In genomic region chr7:32905175-32905662, GRCh38 we compare ENCODE assay signal across 8 cellular contexts. TPM values are rescaled to one million over a fixed set of nuclear protein-coding genes. Genes with fewer than 3 reads are reported as not detected.
DNase-seq lines count a peak whose midpoint lies in the region; ATAC-seq and TF ChIP-seq lines count a peak whose summit lies in the region.

No MANE protein-coding gene starts in this region.

- H3K36me3 Mint-ChIP-seq in activated CD4-positive, alpha-beta T cell treated with anti-CD3 and anti-CD28 coated beads for 36 hours (ENCODE audit: low read depth), result no peaks in the 10 kb centered on the region

- TF ChIP-seq RAD21 in liver (IDR thresholded peaks at IDR 0.05), result peak in 1 of 2 donors; percentile 26

- H3K36me3 ChIP-seq in colonic mucosa (no peaks in the 10 kb centered on the region), liver (ENCODE audit: control insufficient read depth in 4 of 4, insufficient read depth in 3 of 4, low read depth in 1 of 4, low read length in 3 of 4) (no peaks in the 10 kb centered on the region)

- H3K9ac ChIP-seq in colonic mucosa (ENCODE audit: low read depth in 2 of 2, low read length in 2 of 2) (peak overlapping the region in 1 of 2 donors; percentile 40), liver (ENCODE audit: low read depth in 1 of 2, low read length in 2 of 2) (no peak overlapping the region)

- H3K4me3 Mint-ChIP-seq in activated CD4-positive, alpha-beta T cell treated with anti-CD3 and anti-CD28 coated beads for 36 hours, result peak overlapping the region; percentile 69

- no peaks in the 10 kb centered on the region for H3K27me3 Mint-ChIP-seq in activated CD4-positive, alpha-beta T cell treated with anti-CD3 and anti-CD28 coated beads for 36 hours

- POLR2A ChIA-PET in activated CD4-positive, alpha-beta T cell treated with anti-CD3 and anti-CD28 coated beads for 36 hours (lab: Charles Lee), result interaction anchor here (1.1 to 3.2 kb wide), 3 partner anchors 13 to 23 kb away, joined by 3 to 39 read pairs (median 3); partner anchors contain the start of gene KBTBD2

- peak overlapping the region; percentile 19 for H3K4me3 ChIP-seq in colonic mucosa
- H3K4me3 ChIP-seq in liver (ENCODE audit: low read depth in 1 of 3, low read length in 3 of 3), result peak overlapping the region in 2 of 3 donors; percentile 18 to 37

- TF ChIP-seq CTCF in colonic mucosa (IDR thresholded peaks at IDR 0.05) (no peak), liver (IDR thresholded peaks at IDR 0.05; ENCODE audit: low read depth, low read length, missing input control) (no peak)

- H3K27ac ChIP-seq in colonic mucosa (no peak overlapping the region), liver (ENCODE audit: low read depth in 1 of 2, low read length in 2 of 2) (no peak overlapping the region)

- H3K9me3 Mint-ChIP-seq in activated CD4-positive, alpha-beta T cell treated with anti-CD3 and anti-CD28 coated beads for 36 hours (ENCODE audit: low read depth), result no peaks in the 10 kb centered on the region

- H3K27me3 ChIP-seq in colonic mucosa (no peaks in the 10 kb centered on the region), liver (ENCODE audit: control insufficient read depth in 4 of 4, insufficient read depth in 4 of 4, low read length in 3 of 4) (no peaks in the 10 kb centered on the region)

- peaks cover 15% of the 10 kb centered on the region for H3K4me1 Mint-ChIP-seq in activated CD4-positive, alpha-beta T cell treated with anti-CD3 and anti-CD28 coated beads for 36 hours

- H3K9me3 ChIP-seq in colonic mucosa (no peaks in the 10 kb centered on the region), liver (ENCODE audit: control insufficient read depth in 4 of 4, low read length in 3 of 4) (no peaks in the 10 kb centered on the region)

- intact Hi-C loops in activated CD4-positive, alpha-beta T cell treated with anti-CD3 and anti-CD28 coated beads for 36 hours (cut with DNase I, micrococcal nuclease), result loop anchor here (1.0 to 2.0 kb wide), 4 partner anchors 13 to 224 kb away; partner anchors contain the start of gene BBS9 (in 1 of the 2)
- intact Hi-C loops in colonic mucosa (cut with DNase I), result no loop called here

- WGBS in liver, result 25% methylated on average over 12 of the region's 12 CpGs

- H3K4me1 ChIP-seq in colonic mucosa (no peaks in the 10 kb centered on the region), liver (ENCODE audit: control insufficient read depth in 4 of 4, insufficient read depth in 4 of 4, low read length in 3 of 4) (peaks cover 0 to 2% (median 0%) of the 10 kb centered on the region in 4 donors)

- peak; percentile 91 for ATAC-seq in GM18868 (IDR thresholded peaks at IDR 0.05; ENCODE audit: unreplicated experiment)
- peak; percentile 93 for ATAC-seq in activated CD4-positive, alpha-beta T cell treated with anti-CD3 and anti-CD28 coated beads for 36 hours

- DNase-seq in LHCN-M2 (ENCODE audit: low read depth) (peak; percentile 63), colonic mucosa (peak; percentile 60), GM19238 (ENCODE audit: insufficient read length, low spot score) (no peak)
- peak; percentile 84 for DNase-seq in activated CD4-positive, alpha-beta T cell treated with anti-CD3 and anti-CD28 coated beads for 36 hours
- DNase-seq in stimulated activated CD4-positive, alpha-beta T cell treated with anti-CD3 and anti-CD28 coated beads, TNF-alpha, amount 100 ng/mL, for 1 hour (ENCODE audit: low read depth in 3 of 3, low spot score in 1 of 3), result peak in 2 of 3 donors; percentile 24 to 41
- DNase-seq in NK-92 treated with Interleukin-12 subunit alpha and Interleukin-12 subunit beta, amount 100 ng/mL, for 24 hours (lab: John Stamatoyannopoulos, UW), result no peak

- CTCF ChIA-PET in activated CD4-positive, alpha-beta T cell treated with anti-CD3 and anti-CD28 coated beads for 36 hours (lab: Charles Lee), result interaction anchor here (0.8 to 3.4 kb wide), 5 partner anchors 12 to 204 kb away, joined by 3 to 22 read pairs (median 3); partner anchors contain the start of genes KBTBD2 and RP9

- H3K27ac Mint-ChIP-seq in activated CD4-positive, alpha-beta T cell treated with anti-CD3 and anti-CD28 coated beads for 36 hours, result peak overlapping the region; percentile 86

TF ChIP-seq in liver, 16 proteins besides CTCF, POLR2A, EP300 and RAD21:
- no peak for TF ChIP-seq FOXA1 (IDR thresholded peaks at IDR 0.05)
- peak; percentile 19 for TF ChIP-seq SP1 (IDR thresholded peaks at IDR 0.05)
TF ChIP-seq in liver: peak in this region for 1.

RNA-seq across cellular contexts. Expression of gene KBTBD2, which starts 13.7 kb away (rescaled TPM):
- total RNA-seq in LHCN-M2 (2014; rRNA removed) (47.6 and 54.1 TPM in 2 replicates), colonic mucosa (10 to 100 TPM; 18.2 to 33.0 TPM), liver (10 to 100 TPM; 22.5 to 29.5 TPM)
- 18.9 TPM for polyA plus RNA-seq in LHCN-M2 (2012)
- 10 to 100 TPM; 21.5 to 25.6 TPM for total RNA-seq in activated CD4-positive, alpha-beta T cell treated with anti-CD3 and anti-CD28 coated beads for 36 hours
- polyA plus RNA-seq in liver, result 1 to 10 TPM; 7.1 to 7.6 TPM

RNA-seq across cellular contexts. Expression of gene FKBP9, which starts 52.0 kb away (rescaled TPM):
- 289 and 303 TPM in 2 replicates for total RNA-seq in LHCN-M2 (2014; rRNA removed)
- 234 TPM for polyA plus RNA-seq in LHCN-M2 (2012)
- 1 to 10 TPM in 1 of 2 experiments, under 1 TPM in 1; 0.37 to 1.0 TPM for total RNA-seq in activated CD4-positive, alpha-beta T cell treated with anti-CD3 and anti-CD28 coated beads for 36 hours
- total RNA-seq in colonic mucosa, result 100 to 1,000 TPM in 1 of 2 donors, 10 to 100 TPM in 1; 73.2 to 115 TPM
- 10 to 100 TPM; 20.3 to 44.8 TPM for total RNA-seq in liver
- 10 to 100 TPM; 13.7 to 20.2 TPM for polyA plus RNA-seq in liver

Comparison
In these comparisons a context has a peak if more than half of its experiments do, and no peak if none do; other contexts are left out.
1. DNase-seq: peak in LHCN-M2 (single experiment), activated CD4-positive, alpha-beta T cell treated with anti-CD3 and anti-CD28 coated beads for 36 hours (single experiment), colonic mucosa (single experiment) and stimulated activated CD4-positive, alpha-beta T cell treated with anti-CD3 and anti-CD28 coated beads, TNF-alpha, amount 100 ng/mL, for 1 hour (2 of 3); none in GM19238 (single experiment) and NK-92 treated with Interleukin-12 subunit alpha and Interleukin-12 subunit beta, amount 100 ng/mL, for 24 hours (single experiment).
2. RNA of gene FKBP9, which starts 52.0 kb away (total RNA-seq): 289 to 303 TPM in LHCN-M2, 73.2 to 115 TPM in colonic mucosa and 20.3 to 44.8 TPM in liver; 0.37 to 1.0 TPM in activated CD4-positive, alpha-beta T cell treated with anti-CD3 and anti-CD28 coated beads for 36 hours; every median in the first group is over 10 times any median in the second.